ENCODE assay signal across 9 cellular contexts in genomic region chr7:47690902-47691558, GRCh38.
DNase-seq lines count a peak whose midpoint lies in the region; ATAC-seq and TF ChIP-seq lines count a peak whose summit lies in the region.
"Had no signal": no experiment of that assay in that cellular context is flagged by ENCODE, and none has a peak within 500 bp of the region (broad histone marks: within the 10 kb centered on the region; RNA-seq: fewer than 3 reads in every experiment).

No MANE protein-coding gene starts in this region.

- H3K27me3 ChIP-seq in hepatocyte (no peaks in the 10 kb centered on the region), thoracic aorta (replicated peaks; ENCODE audit: insufficient read depth) (no peaks in the 10 kb centered on the region)
- H3K27me3 ChIP-seq: foreskin keratinocyte, left lung had no signal

- H3K9me3 ChIP-seq in hepatocyte (ENCODE audit: low read depth) (no peaks in the 10 kb centered on the region), thoracic aorta (no peaks in the 10 kb centered on the region)
- H3K9me3 ChIP-seq: left lung had no signal

- H3K4me2 ChIP-seq in hepatocyte, result no peak overlapping the region

- H3K27ac ChIP-seq in hepatocyte (peak overlapping the region; percentile 4), thoracic aorta (peak overlapping the region; percentile 86 to 90)
- H3K27ac ChIP-seq: foreskin keratinocyte, left lung had no signal

- H3K9me2 ChIP-seq in hepatocyte (replicated peaks; ENCODE audit: insufficient read depth), result no peaks in the 10 kb centered on the region

- 31% methylated on average over 3 of the region's 3 CpGs for WGBS in hepatocyte (ENCODE audit: low lambda C conversion rate, missing lambda C conversion rate)

- H3K36me3 ChIP-seq in hepatocyte (replicated peaks; ENCODE audit: insufficient read depth, low read depth), result no peaks in the 10 kb centered on the region
- no peaks in the 10 kb centered on the region for H3K36me3 ChIP-seq in thoracic aorta
- H3K36me3 ChIP-seq: left lung had no signal

- H2AFZ ChIP-seq in hepatocyte, result no peak overlapping the region

- DNase-seq in HFF-Myc (ENCODE audit: extremely low read depth, low read depth) (peak; percentile 87), astrocyte of the hippocampus (ENCODE audit: low read depth, low spot score) (peak; percentile 69), hepatocyte (ENCODE audit: low spot score) (no peak), thoracic aorta (ENCODE audit: low spot score) (no peak), NCI-H2029 (lab: John Stamatoyannopoulos, UW) (no peak)
- DNase-seq: foreskin keratinocyte, left lung had no signal

- H3K4me1 ChIP-seq in hepatocyte (ENCODE audit: insufficient read depth) (peaks cover 8% of the 10 kb centered on the region), thoracic aorta (ENCODE audit: control insufficient read depth in 1 of 2, low read depth in 2 of 2) (peaks cover 21 to 37% of the 10 kb centered on the region in 2 donors)
- H3K4me1 ChIP-seq: foreskin keratinocyte, left lung had no signal

- ATAC-seq in thoracic aorta (ENCODE audit: insufficient number of reproducible peaks, low FRiP score, low read depth) (peak; percentile 74), GM18858 (IDR thresholded peaks at IDR 0.05; ENCODE audit: unreplicated experiment) (no peak), HG03520 (IDR thresholded peaks at IDR 0.05; ENCODE audit: unreplicated experiment) (no peak)
- ATAC-seq: foreskin keratinocyte, left lung had no signal

- no peaks in the 10 kb centered on the region for H3K79me2 ChIP-seq in hepatocyte

- no peak overlapping the region for H3K4me3 ChIP-seq in HFF-Myc (replicated peaks; ENCODE audit: low read depth, low read length)
- no peak overlapping the region for H3K4me3 ChIP-seq in hepatocyte
- H3K4me3 ChIP-seq in thoracic aorta, result no peak overlapping the region
- H3K4me3 ChIP-seq: left lung had no signal

- TF ChIP-seq CTCF in HFF-Myc (IDR thresholded peaks at IDR 0.05; ENCODE audit: low read depth, low read length, missing control alignments) (no peak), hepatocyte (IDR thresholded peaks at IDR 0.05; ENCODE audit: poor library complexity) (no peak), thoracic aorta (IDR thresholded peaks at IDR 0.05) (no peak)

- H4K20me1 ChIP-seq in hepatocyte (ENCODE audit: insufficient read depth, poor library complexity, severe bottlenecking), result no peaks in the 10 kb centered on the region

Comparison
In these comparisons a context has a peak if more than half of its experiments do, and no peak if none do; other contexts are left out.
1. DNase-seq: peak in HFF-Myc (single experiment) and astrocyte of the hippocampus (single experiment); none in hepatocyte (single experiment), thoracic aorta (single experiment) and NCI-H2029 (single experiment).